Comparison of ENCODE assay signal across 25 cellular contexts in the genomic region with DNA sequence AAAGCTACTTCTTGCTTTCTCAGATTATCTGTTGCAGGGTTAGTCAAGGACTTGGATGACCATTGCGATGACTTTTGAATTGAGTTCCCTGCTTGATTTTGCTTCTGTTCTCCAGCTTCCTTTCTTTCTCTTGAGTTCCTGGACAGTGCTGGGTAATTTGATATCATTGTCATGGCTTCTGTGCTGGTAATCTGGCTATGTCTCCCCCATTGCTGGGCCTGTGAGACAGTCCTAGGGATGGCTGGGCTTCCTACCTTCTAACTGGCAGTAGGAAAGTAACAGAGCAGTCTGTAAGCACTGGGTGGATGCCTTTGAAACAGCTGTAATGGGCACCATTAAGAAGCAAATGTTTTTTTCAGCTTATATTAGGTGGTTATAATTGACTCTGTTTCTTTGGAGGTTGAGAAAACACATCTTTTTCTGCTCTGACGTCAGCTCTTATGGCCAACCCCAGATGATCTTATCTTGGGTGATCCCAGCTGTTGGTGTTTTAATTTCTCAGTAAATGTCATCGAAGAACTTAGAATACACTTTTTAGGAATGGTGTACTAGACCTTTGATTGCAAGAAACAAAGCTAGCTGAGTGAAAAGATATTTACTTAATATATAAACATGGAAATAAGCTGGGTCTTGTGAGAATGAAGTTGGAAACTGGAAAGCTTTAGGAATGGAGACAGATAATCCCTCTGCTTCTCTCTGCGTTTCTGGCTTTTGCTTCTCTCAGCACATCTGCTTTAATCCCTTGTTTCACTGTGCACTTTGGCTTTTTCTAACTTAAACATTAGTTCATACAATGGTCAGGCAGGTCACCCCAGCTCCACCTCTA.
DNase-seq lines count a peak whose midpoint lies in the region; ATAC-seq and TF ChIP-seq lines count a peak whose summit lies in the region.
"Had no signal": no experiment of that assay in that cellular context is flagged by ENCODE, and none has a peak within 500 bp of the region (broad histone marks: within the 10 kb centered on the region; RNA-seq: fewer than 3 reads in every experiment).

No MANE protein-coding gene starts in this region.

- no peak overlapping the region for H3K4me3 ChIP-seq in AG04450 (ENCODE audit: low read depth, low read length)
- H3K4me3 ChIP-seq in BE2C (ENCODE audit: low read depth, low read length) = no peak overlapping the region
- H3K4me3 ChIP-seq in cardiac fibroblast (replicated peaks in 1 of 2; ENCODE audit: low read depth in 2 of 2, low read length in 2 of 2) = no peak overlapping the region
- no peak overlapping the region for H3K4me3 ChIP-seq in naive thymus-derived CD4-positive, alpha-beta T cell (ENCODE audit: low read length)
- no peak overlapping the region for H3K4me3 ChIP-seq in upper lobe of left lung
- H3K4me3 ChIP-seq: GM23338, HAP-1 had no signal

- peak overlapping the region; percentile 49 for H3K27ac ChIP-seq in AG04450 (ENCODE audit: low read depth, low read length)
- H3K27ac ChIP-seq in naive thymus-derived CD4-positive, alpha-beta T cell (ENCODE audit: low read depth, low read length) = no peak overlapping the region
- H3K27ac ChIP-seq in upper lobe of left lung = no peak overlapping the region

- H3K4me3 Mint-ChIP-seq in nephron progenitor cell = no peak overlapping the region
- H3K4me3 Mint-ChIP-seq in naive thymus-derived CD4-positive, alpha-beta T cell = no peak overlapping the region
- H3K4me3 Mint-ChIP-seq: B cell; CD14-positive monocyte; CD8-positive, alpha-beta memory T cell; GM23338; HFFc6 had no signal

- DNase-seq in AG04450 (ENCODE audit: low read depth, low spot score) (no peak), BE2C (peak; percentile 39), cardiac fibroblast (ENCODE audit: low read depth in 2 of 2) (peak; percentile 10 to 14), nephron progenitor cell (no peak), KG1 (lab: John Stamatoyannopoulos, UW) (no peak), GM03348 (ENCODE audit: low spot score) (no peak), upper lobe of left lung (no peak)
- no peak for DNase-seq in naive thymus-derived CD4-positive, alpha-beta T cell
- DNase-seq: CD8-positive, alpha-beta memory T cell; HFFc6; Kasumi-1; NCI-H1092 treated with DMSO at 0.1 percent for 48 hours; NCI-H1436; NCI-H187 treated with DMSO at 0.1 percent for 48 hours; NCI-H2107; NCI-H446 treated with DMSO at 0.1 percent for 48 hours; NCI-H526; NCI-H82; NK-92 treated with Interleukin-12 subunit alpha and Interleukin-12 subunit beta, amount 100 ng/mL, for 24 hours; PC-3; SHP77 had no signal

- TF ChIP-seq POLR2A in upper lobe of left lung (IDR thresholded peaks at IDR 0.05) = no peak

- H3K4me1 ChIP-seq in BE2C (peaks cover 23% of the 10 kb centered on the region), upper lobe of left lung (no peaks in the 10 kb centered on the region)
- no peaks in the 10 kb centered on the region for H3K4me1 ChIP-seq in naive thymus-derived CD4-positive, alpha-beta T cell (ENCODE audit: control insufficient read depth in 2 of 2, insufficient read depth in 2 of 2, low read length in 2 of 2)

- TF ChIP-seq EP300 in upper lobe of left lung (IDR thresholded peaks at IDR 0.05) = no peak

- 82 to 83% methylated on average over 4 of the region's 4 CpGs for WGBS in upper lobe of left lung, 2 donors

- no peaks in the 10 kb centered on the region for H3K36me3 Mint-ChIP-seq in nephron progenitor cell (ENCODE audit: low read depth)
- H3K36me3 Mint-ChIP-seq in naive thymus-derived CD4-positive, alpha-beta T cell = no peaks in the 10 kb centered on the region
- H3K36me3 Mint-ChIP-seq: CD14-positive monocyte; CD8-positive, alpha-beta memory T cell had no signal

- peaks cover 3% of the 10 kb centered on the region for H3K27me3 Mint-ChIP-seq in nephron progenitor cell (ENCODE audit: low read depth, poor library complexity)
- H3K27me3 Mint-ChIP-seq in naive thymus-derived CD4-positive, alpha-beta T cell = peaks cover 0 to 41% (median 5%) of the 10 kb centered on the region in 5 donors

- intact Hi-C loops in naive thymus-derived CD4-positive, alpha-beta T cell (cut with micrococcal nuclease) = no loop called here

- no peak for ATAC-seq in naive thymus-derived CD4-positive, alpha-beta T cell
- no peak for ATAC-seq in upper lobe of left lung (ENCODE audit: low FRiP score in 2 of 2)
- ATAC-seq: GM23338, PC-3 had no signal

- CTCF ChIA-PET in AG04450 (lab: Charles Lee) = interaction anchor here (0.6 to 2.1 kb wide), 3 partner anchors 396 to 897 kb away, joined by 3 to 5 read pairs (median 3); no protein-coding TSS in a partner anchor
- CTCF ChIA-PET in naive thymus-derived CD4-positive, alpha-beta T cell (lab: Charles Lee) = no interaction called here

- TF ChIP-seq CTCF in AG04450 (IDR thresholded peaks at IDR 0.05; ENCODE audit: low read depth, low read length) = no peak
- no peak for TF ChIP-seq CTCF in BE2C (IDR thresholded peaks at IDR 0.05; ENCODE audit: low read depth, low read length)
- no peak for TF ChIP-seq CTCF in cardiac fibroblast (IDR thresholded peaks at IDR 0.05; ENCODE audit: low read depth, low read length)
- TF ChIP-seq CTCF in nephron progenitor cell (IDR thresholded peaks at IDR 0.05) = no peak
- TF ChIP-seq CTCF in upper lobe of left lung (IDR thresholded peaks at IDR 0.05) = no peak

- peak overlapping the region; percentile 60 for H3K27ac Mint-ChIP-seq in nephron progenitor cell
- H3K27ac Mint-ChIP-seq in naive thymus-derived CD4-positive, alpha-beta T cell = no peak overlapping the region
- H3K27ac Mint-ChIP-seq: B cell; CD14-positive monocyte; CD8-positive, alpha-beta memory T cell; GM23338; HFFc6 had no signal

- no peaks in the 10 kb centered on the region for H3K9me3 Mint-ChIP-seq in nephron progenitor cell
- no peaks in the 10 kb centered on the region for H3K9me3 Mint-ChIP-seq in naive thymus-derived CD4-positive, alpha-beta T cell
- H3K9me3 Mint-ChIP-seq: CD8-positive, alpha-beta memory T cell; GM23338; HFFc6 had no signal

- H3K36me3 ChIP-seq in BE2C (no peaks in the 10 kb centered on the region), upper lobe of left lung (no peaks in the 10 kb centered on the region)
- no peaks in the 10 kb centered on the region for H3K36me3 ChIP-seq in naive thymus-derived CD4-positive, alpha-beta T cell (ENCODE audit: control insufficient read depth in 2 of 3, insufficient read depth in 3 of 3, low read length in 3 of 3)
- H3K36me3 ChIP-seq: HAP-1 had no signal

- H3K27me3 ChIP-seq in AG04450 (ENCODE audit: control insufficient read depth, insufficient read depth, low read length) (no peaks in the 10 kb centered on the region), BE2C (no peaks in the 10 kb centered on the region), upper lobe of left lung (no peaks in the 10 kb centered on the region)
- H3K27me3 ChIP-seq in naive thymus-derived CD4-positive, alpha-beta T cell (ENCODE audit: control insufficient read depth in 2 of 2, insufficient read depth in 2 of 2, low read length in 2 of 2) = no peaks in the 10 kb centered on the region

- POLR2A ChIA-PET in AG04450 (lab: Yijun Ruan, JAX) = no interaction called here
- POLR2A ChIA-PET in naive thymus-derived CD4-positive, alpha-beta T cell (lab: Charles Lee) = no interaction called here

- no peaks in the 10 kb centered on the region for H3K9me3 ChIP-seq in AG04450 (ENCODE audit: control insufficient read depth, insufficient read depth, low read length)
- no peaks in the 10 kb centered on the region for H3K9me3 ChIP-seq in BE2C
- no peaks in the 10 kb centered on the region for H3K9me3 ChIP-seq in naive thymus-derived CD4-positive, alpha-beta T cell (ENCODE audit: control insufficient read depth in 2 of 3, low read length in 3 of 3)
- H3K9me3 ChIP-seq in upper lobe of left lung = no peaks in the 10 kb centered on the region
- H3K9me3 ChIP-seq: HAP-1 had no signal

- no peaks in the 10 kb centered on the region for H3K4me1 Mint-ChIP-seq in nephron progenitor cell
- no peaks in the 10 kb centered on the region for H3K4me1 Mint-ChIP-seq in naive thymus-derived CD4-positive, alpha-beta T cell
- H3K4me1 Mint-ChIP-seq: B cell; CD14-positive monocyte; CD8-positive, alpha-beta memory T cell had no signal

Comparison
In these comparisons a context has a peak if more than half of its experiments do, and no peak if none do; other contexts are left out.
1. DNase-seq: peak in BE2C (single experiment) and cardiac fibroblast (2 of 2); none in AG04450 (single experiment), nephron progenitor cell (single experiment), naive thymus-derived CD4-positive, alpha-beta T cell (0 of 9), KG1 (single experiment), GM03348 (single experiment) and upper lobe of left lung (0 of 2).